11 cellular contexts compared by ENCODE assay signal in genomic region chr5:130323804-130324454, GRCh38.
DNase-seq lines count a peak whose midpoint lies in the region; ATAC-seq and TF ChIP-seq lines count a peak whose summit lies in the region.
"Had no signal": no experiment of that assay in that cellular context is flagged by ENCODE, and none has a peak within 500 bp of the region (broad histone marks: within the 10 kb centered on the region; RNA-seq: fewer than 3 reads in every experiment).

No MANE protein-coding gene starts in this region.

- H3K9me3 Mint-ChIP-seq in endothelial cell (ENCODE audit: unreplicated experiment), result no peaks in the 10 kb centered on the region

- no peaks in the 10 kb centered on the region for H3K9me3 ChIP-seq in prostate gland

- intact Hi-C loops in prostate gland (cut with DNase I), result no loop called here

- H3K4me3 ChIP-seq in prostate gland, result no peak overlapping the region

- H3K4me3 Mint-ChIP-seq in endothelial cell (ENCODE audit: unreplicated experiment), result peak overlapping the region; percentile 19

- WGBS in prostate gland, result 79% methylated on average over 3 of the region's 3 CpGs

- peak; percentile 100 for ATAC-seq in GM21737 (IDR thresholded peaks at IDR 0.05; ENCODE audit: unreplicated experiment)
- peak; percentile 100 for ATAC-seq in HG03575 (IDR thresholded peaks at IDR 0.05; ENCODE audit: extremely low read depth, insufficient number of reproducible peaks, low FRiP score, unreplicated experiment)
- no peak for ATAC-seq in SK-N-SH treated with all-trans-retinoic acid at 6 μM for 48 hours

- H3K4me1 ChIP-seq in prostate gland (replicated peaks), result no peaks in the 10 kb centered on the region

- no peak for TF ChIP-seq POLR2A in prostate gland (IDR thresholded peaks at IDR 0.05)

- peaks cover 2% of the 10 kb centered on the region for H3K27me3 Mint-ChIP-seq in endothelial cell (ENCODE audit: unreplicated experiment)

- TF ChIP-seq CTCF in GM13977 (IDR thresholded peaks at IDR 0.05; ENCODE audit: extremely low read depth, insufficient read depth, missing control alignments), result no peak
- no peak for TF ChIP-seq CTCF in endothelial cell (IDR thresholded peaks at IDR 0.05; ENCODE audit: unreplicated experiment)
- TF ChIP-seq CTCF in prostate gland (IDR thresholded peaks at IDR 0.05), result no peak

- no peaks in the 10 kb centered on the region for H3K36me3 ChIP-seq in prostate gland

- DNase-seq in GM13977 (ENCODE audit: low spot score), result peak; percentile 10
- DNase-seq in endothelial cell (ENCODE audit: low spot score), result no peak
- DNase-seq in prostate gland (ENCODE audit: low spot score), result no peak
- no peak for DNase-seq in activated naive CD4-positive, alpha-beta T cell treated with Interleukin-2 at 50 U/mL for 16 hours
- no peak for DNase-seq in HUDEP-2 (lab: John Stamatoyannopoulos, UW; ENCODE audit: unreplicated experiment in 76 of 76)
- DNase-seq: activated CD4-positive, alpha-beta T cell treated with anti-CD3 and anti-CD28 coated beads, Interleukin-2, amount 50 U/mL, for 4 hours; NCI-H2029 treated with DMSO at 0.1 percent for 48 hours; stimulated activated CD4-positive, alpha-beta T cell treated with anti-CD3 and anti-CD28 coated beads, Interleukin-4, amount 100 ng/mL, for 1 hour had no signal

- no peak overlapping the region for H3K27ac ChIP-seq in prostate gland

- H3K27ac Mint-ChIP-seq in endothelial cell (ENCODE audit: unreplicated experiment), result no peak overlapping the region

- in situ Hi-C loops in GM13977 (cut with MboI; ENCODE audit: low pct_unique_long_range_greater_than_20kb, low sequenced_read_pairs, unreplicated experiment), result no loop called here

- no peaks in the 10 kb centered on the region for H3K27me3 ChIP-seq in prostate gland (replicated peaks; ENCODE audit: insufficient read depth)

- H3K4me1 Mint-ChIP-seq in endothelial cell (ENCODE audit: unreplicated experiment), result no peaks in the 10 kb centered on the region

- peaks cover 8% of the 10 kb centered on the region for H3K36me3 Mint-ChIP-seq in endothelial cell (ENCODE audit: low read depth, unreplicated experiment)

TF ChIP-seq in SK-N-SH treated with all-trans-retinoic acid at 6 μM for 48 hours, 23 proteins besides CTCF, POLR2A, EP300 and RAD21:
- TF ChIP-seq PPARA (CRISPR knock-in tag; IDR thresholded peaks at IDR 0.05; ENCODE audit: borderline replicate concordance) (no peak), CSRNP3 (CRISPR knock-in tag; IDR thresholded peaks at IDR 0.05) (no peak), OSR1 (CRISPR knock-in tag; IDR thresholded peaks at IDR 0.05) (no peak)
TF ChIP-seq in SK-N-SH treated with all-trans-retinoic acid at 6 μM for 48 hours: peak in this region for 0.
